ENCODE assay signal across 1 cellular context in the genomic region with DNA sequence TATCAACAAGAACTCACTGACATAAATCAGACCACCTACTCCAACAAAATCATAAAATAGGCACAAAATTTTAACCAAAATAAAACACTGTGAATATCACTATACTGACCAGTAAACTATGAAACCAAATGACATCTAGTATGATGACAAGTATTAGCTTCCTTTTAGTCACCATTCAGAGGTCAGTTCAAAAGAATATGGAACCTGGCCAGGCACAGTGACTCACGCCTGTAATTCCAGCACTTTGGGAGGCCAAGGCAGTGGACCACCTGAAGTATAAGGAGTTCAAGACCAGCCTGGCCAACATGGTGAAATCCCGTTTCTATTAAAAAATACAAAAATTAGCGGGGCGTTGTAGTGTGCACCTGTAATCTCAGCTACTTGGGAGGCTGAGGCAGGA.
TF ChIP-seq lines count a peak whose summit lies in the region.

No MANE protein-coding gene starts in this region.

TF ChIP-seq in HepG2, 621 proteins besides CTCF, POLR2A, EP300 and RAD21 (continued from another document):
- TF ChIP-seq, protein P1, sequence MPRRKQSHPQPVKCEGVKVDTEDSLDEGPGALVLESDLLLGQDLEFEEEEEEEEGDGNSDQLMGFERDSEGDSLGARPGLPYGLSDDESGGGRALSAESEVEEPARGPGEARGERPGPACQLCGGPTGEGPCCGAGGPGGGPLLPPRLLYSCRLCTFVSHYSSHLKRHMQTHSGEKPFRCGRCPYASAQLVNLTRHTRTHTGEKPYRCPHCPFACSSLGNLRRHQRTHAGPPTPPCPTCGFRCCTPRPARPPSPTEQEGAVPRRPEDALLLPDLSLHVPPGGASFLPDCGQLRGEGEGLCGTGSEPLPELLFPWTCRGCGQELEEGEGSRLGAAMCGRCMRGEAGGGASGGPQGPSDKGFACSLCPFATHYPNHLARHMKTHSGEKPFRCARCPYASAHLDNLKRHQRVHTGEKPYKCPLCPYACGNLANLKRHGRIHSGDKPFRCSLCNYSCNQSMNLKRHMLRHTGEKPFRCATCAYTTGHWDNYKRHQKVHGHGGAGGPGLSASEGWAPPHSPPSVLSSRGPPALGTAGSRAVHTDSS (CRISPR knock-in tag; conservative IDR thresholded peaks at IDR 0.05) = no peak
- no peak for TF ChIP-seq CCDC6 (CRISPR knock-in tag; IDR thresholded peaks at IDR 0.05)
- TF ChIP-seq, protein P2, sequence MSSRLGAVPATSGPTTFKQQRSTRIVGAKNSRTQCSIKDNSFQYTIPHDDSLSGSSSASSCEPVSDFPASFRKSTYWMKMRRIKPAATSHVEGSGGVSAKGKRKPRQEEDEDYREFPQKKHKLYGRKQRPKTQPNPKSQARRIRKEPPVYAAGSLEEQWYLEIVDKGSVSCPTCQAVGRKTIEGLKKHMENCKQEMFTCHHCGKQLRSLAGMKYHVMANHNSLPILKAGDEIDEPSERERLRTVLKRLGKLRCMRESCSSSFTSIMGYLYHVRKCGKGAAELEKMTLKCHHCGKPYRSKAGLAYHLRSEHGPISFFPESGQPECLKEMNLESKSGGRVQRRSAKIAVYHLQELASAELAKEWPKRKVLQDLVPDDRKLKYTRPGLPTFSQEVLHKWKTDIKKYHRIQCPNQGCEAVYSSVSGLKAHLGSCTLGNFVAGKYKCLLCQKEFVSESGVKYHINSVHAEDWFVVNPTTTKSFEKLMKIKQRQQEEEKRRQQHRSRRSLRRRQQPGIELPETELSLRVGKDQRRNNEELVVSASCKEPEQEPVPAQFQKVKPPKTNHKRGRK (CRISPR knock-in tag; IDR thresholded peaks at IDR 0.05) = no peak
- TF ChIP-seq FOXA3 (CRISPR knock-in tag; IDR thresholded peaks at IDR 0.05) = no peak
- TF ChIP-seq HNRNPL (IDR thresholded peaks at IDR 0.05; ENCODE audit: low read depth, low read length) = no peak
